1 cellular context compared by ENCODE assay signal in genomic region chr4:17823871-17824669, GRCh38.
TF ChIP-seq lines count a peak whose summit lies in the region.

No MANE protein-coding gene starts in this region.

TF ChIP-seq in SK-N-SH treated with all-trans-retinoic acid at 6 μM for 48 hours, 23 proteins besides CTCF, POLR2A, EP300 and RAD21 (continued from another document):
- no peak for TF ChIP-seq POU6F1 (CRISPR knock-in tag; IDR thresholded peaks at IDR 0.05; ENCODE audit: borderline replicate concordance, low read depth)
- no peak for TF ChIP-seq ZFP3 (CRISPR knock-in tag; IDR thresholded peaks at IDR 0.05)
- no peak for TF ChIP-seq ZNF70 (CRISPR knock-in tag; IDR thresholded peaks at IDR 0.05)
- TF ChIP-seq TOX (CRISPR knock-in tag; IDR thresholded peaks at IDR 0.05; ENCODE audit: borderline replicate concordance), result no peak
- no peak for TF ChIP-seq ARNTL (CRISPR knock-in tag; IDR thresholded peaks at IDR 0.05; ENCODE audit: borderline replicate concordance, low read depth)
- no peak for TF ChIP-seq ZNF565 (CRISPR knock-in tag; conservative IDR thresholded peaks at IDR 0.05; ENCODE audit: low read depth)
- no peak for TF ChIP-seq ESRRG (CRISPR knock-in tag; IDR thresholded peaks at IDR 0.05)
- no peak for TF ChIP-seq ZFP30 (CRISPR knock-in tag; IDR thresholded peaks at IDR 0.05)
- no peak for TF ChIP-seq GLIS3 (CRISPR knock-in tag; IDR thresholded peaks at IDR 0.05)
- TF ChIP-seq CREB5 (CRISPR knock-in tag; IDR thresholded peaks at IDR 0.05; ENCODE audit: low read depth), result no peak
- no peak for TF ChIP-seq PATZ1 (CRISPR knock-in tag; IDR thresholded peaks at IDR 0.05; ENCODE audit: borderline replicate concordance)
